Comparison of ENCODE assay signal across 4 cellular contexts in genomic region chrX:63810746-63811145, GRCh38.
"Had no signal": no experiment of that assay in that cellular context is flagged by ENCODE, and none has a peak within 500 bp of the region (broad histone marks: within the 10 kb centered on the region; RNA-seq: fewer than 3 reads in every experiment).

No MANE protein-coding gene starts in this region.

- DNase-seq: H9, HCEC 1CT, IMR-90 had no signal

- H3K4me3 ChIP-seq: GM23338 had no signal
